In the genomic region with DNA sequence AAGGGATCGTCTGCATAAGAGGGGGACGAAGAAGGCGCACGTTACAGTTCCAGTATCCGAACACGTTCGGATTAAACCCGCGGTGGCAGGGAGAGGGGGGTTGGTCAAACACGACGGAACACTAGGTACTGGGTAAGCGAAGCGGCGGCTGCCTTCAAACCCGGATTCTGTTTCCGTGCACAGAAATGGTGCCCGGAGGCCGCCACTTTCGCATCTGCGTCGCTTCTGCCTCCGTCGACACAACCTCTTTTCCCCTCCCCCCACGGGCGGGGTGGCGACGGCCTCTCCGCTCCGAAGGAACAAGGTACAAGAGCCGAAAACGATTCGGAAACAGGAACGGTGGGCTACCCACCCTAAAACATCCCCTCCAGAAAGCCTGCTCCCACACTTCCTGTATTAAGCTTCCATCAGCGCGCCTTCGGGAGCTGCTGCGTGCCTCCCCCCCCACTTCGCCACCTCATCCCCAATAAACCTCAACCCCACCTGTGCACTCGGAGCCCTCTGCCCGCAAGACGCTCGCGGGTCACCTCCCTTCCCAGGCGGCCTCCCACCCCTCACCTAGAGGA, we compare ENCODE assay signal across 8 cellular contexts. TPM values are rescaled to one million over a fixed set of nuclear protein-coding genes. Genes with fewer than 3 reads are reported as not detected.
DNase-seq lines count a peak whose midpoint lies in the region; ATAC-seq and TF ChIP-seq lines count a peak whose summit lies in the region.

No MANE protein-coding gene starts in this region.

- peak; percentile 50 for DNase-seq in SIG-M5 treated with dmso at 0.1 percent for 504 hours (lab: John Stamatoyannopoulos, UW; ENCODE audit: unreplicated experiment)
- no peak for DNase-seq in SIG-M5 (lab: John Stamatoyannopoulos, UW)
- peak; percentile 39 for DNase-seq in NCI-H2171 treated with DMSO at 0.1 percent for 48 hours (lab: John Stamatoyannopoulos, UW)
- DNase-seq in activated CD4-positive, alpha-beta T cell treated with anti-CD3 and anti-CD28 coated beads, Interleukin-2, amount 50 U/mL, for 24 hours (ENCODE audit: low read depth in 1 of 2, low spot score in 1 of 2): peak; percentile 67 to 70
- DNase-seq in dermis microvascular lymphatic vessel endothelial cell (ENCODE audit: low read depth in 2 of 2): peak; percentile 9 to 56
- peak; percentile 83 for DNase-seq in lower lobe of right lung
- DNase-seq in stimulated activated CD4-positive, alpha-beta T cell treated with anti-CD3 and anti-CD28 coated beads, TNF-alpha, amount 100 ng/mL, for 24 hours (ENCODE audit: low read depth in 3 of 3): peak; percentile 60 to 78 (median 63)

- no peaks in the 10 kb centered on the region for H3K9me3 ChIP-seq in lower lobe of right lung

- no peaks in the 10 kb centered on the region for H3K27me3 ChIP-seq in lower lobe of right lung (ENCODE audit: low read depth)

- ATAC-seq in HG02943 (IDR thresholded peaks at IDR 0.05; ENCODE audit: low read depth, unreplicated experiment) (peak; percentile 36), lower lobe of right lung (peak; percentile 58 to 59)

- H3K4me3 ChIP-seq in lower lobe of right lung: peak overlapping the region; percentile 74

- TF ChIP-seq CTCF in lower lobe of right lung (IDR thresholded peaks at IDR 0.05): no peak

- peaks cover 47% of the 10 kb centered on the region for H3K4me1 ChIP-seq in lower lobe of right lung

- H3K27ac ChIP-seq in lower lobe of right lung: peak overlapping the region; percentile 97

- intact Hi-C loops in lower lobe of right lung (cut with DNase I): no loop called here

- H3K36me3 ChIP-seq in lower lobe of right lung: no peaks in the 10 kb centered on the region

RNA-seq across cellular contexts. Expression of gene G3BP2, which starts 0.7 kb away (rescaled TPM):
- total RNA-seq in dermis microvascular lymphatic vessel endothelial cell (173 and 174 TPM in 2 replicates), lower lobe of right lung (101 TPM)

RNA-seq across cellular contexts. Expression of gene CDKL2, which starts 42.2 kb away (rescaled TPM):
- total RNA-seq in dermis microvascular lymphatic vessel endothelial cell (0.13 TPM in 2 replicates), lower lobe of right lung (20.9 TPM)

RNA-seq across cellular contexts. Expression of gene USO1, which starts 51.8 kb away (rescaled TPM):
- total RNA-seq in dermis microvascular lymphatic vessel endothelial cell (66.4 and 68.9 TPM in 2 replicates), lower lobe of right lung (55.6 TPM)

Comparison
In these comparisons a context has a peak if more than half of its experiments do, and no peak if none do; other contexts are left out.
1. RNA of gene CDKL2, which starts 42.2 kb away (total RNA-seq): 20.9 TPM in lower lobe of right lung (single experiment); 0.13 TPM in dermis microvascular lymphatic vessel endothelial cell; every median in the first group is over 10 times any median in the second.